Comparison of ENCODE assay signal across 1 cellular context in genomic region chr17:48678141-48678971, GRCh38.
TF ChIP-seq lines count a peak whose summit lies in the region.

No MANE protein-coding gene starts in this region.

TF ChIP-seq in HCT116, 20 proteins besides CTCF, POLR2A, EP300 and RAD21 (continued from another document):
- TF ChIP-seq REST (IDR thresholded peaks at IDR 0.05; ENCODE audit: low read depth) (no peak), CBX3 (IDR thresholded peaks at IDR 0.05; ENCODE audit: low read depth) (no peak), EZH2phosphoT487 (IDR thresholded peaks at IDR 0.05; ENCODE audit: borderline replicate concordance) (no peak), CEBPB (IDR thresholded peaks at IDR 0.05; ENCODE audit: low read depth) (no peak), SP1 (IDR thresholded peaks at IDR 0.05; ENCODE audit: low read depth) (no peak)
